ENCODE assay signal across 28 cellular contexts in the genomic region with DNA sequence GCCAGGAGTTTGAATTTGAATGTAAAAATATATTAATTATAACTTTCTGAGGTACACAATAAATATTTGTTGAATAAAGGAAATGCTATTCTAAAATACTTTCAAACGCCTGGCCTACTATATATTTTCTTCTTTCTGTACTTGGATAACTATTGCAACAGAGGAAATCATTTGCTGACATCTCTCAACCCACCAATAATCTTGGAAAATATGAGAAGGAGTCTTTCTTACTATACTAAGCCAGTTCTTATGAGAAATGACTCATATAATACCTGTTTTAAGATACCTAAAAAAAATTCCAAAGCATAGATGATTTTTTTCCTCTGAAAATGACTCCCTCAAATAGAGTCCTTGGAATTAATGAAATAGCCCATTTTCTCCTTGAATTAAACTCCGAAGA.
"Had no signal": no experiment of that assay in that cellular context is flagged by ENCODE, and none has a peak within 500 bp of the region (broad histone marks: within the 10 kb centered on the region; RNA-seq: fewer than 3 reads in every experiment).

No MANE protein-coding gene starts in this region.

- ATAC-seq: body of pancreas, Panc1, Right ventricle myocardium inferior had no signal

- H3K9me3 Mint-ChIP-seq: activated naive CD4-positive, alpha-beta T cell treated with anti-CD3 and anti-CD28 coated beads, Interleukin-2, amount 10 ng/mL, durations not matched to agents 7 days and 5 days; IgD-negative memory B cell had no signal

- DNase-seq: activated CD4-positive, alpha-beta T cell treated with anti-CD3 and anti-CD28 coated beads, Interleukin-2, amount 10 ng/mL, durations not matched to agents 24 days and 14 days; activated CD4-positive, alpha-beta T cell treated with anti-CD3 and anti-CD28 coated beads, Interleukin-2, amount 50 U/mL, for 48 hours; activated CD8-positive, alpha-beta memory T cell treated with anti-CD3 and anti-CD28 coated beads, Interleukin-2, amount 50 U/mL, for 48 hours; activated gamma-delta T cell; activated naive CD4-positive, alpha-beta T cell treated with anti-CD3 and anti-CD28 coated beads, Interleukin-2, amount 10 ng/mL, durations not matched to agents 7 days and 5 days; amniotic stem cell; body of pancreas; central memory CD4-positive, alpha-beta T cell; KG1; NCI-H1048; NCI-H1417; NCI-H1930; NCI-H2107; NCI-H2171 treated with DMSO at 0.1 percent for 48 hours; NCI-H345; NCI-H510A; NCI-H526 treated with DMSO at 0.1 percent for 48 hours; NCI-H82; NK-92 treated with Interleukin-12 subunit alpha and Interleukin-12 subunit beta, amount 100 ng/mL, for 24 hours; OCI-M1; RPMI8226; SK-N-SH; T-helper 1 cell had no signal

- H3K4me3 ChIP-seq: ascending aorta, body of pancreas, coronary artery had no signal

- H3K4me3 Mint-ChIP-seq: activated CD4-positive, alpha-beta T cell treated with anti-CD3 and anti-CD28 coated beads, Interleukin-2, amount 10 ng/mL, durations not matched to agents 24 days and 14 days; activated naive CD4-positive, alpha-beta T cell treated with anti-CD3 and anti-CD28 coated beads, Interleukin-2, amount 10 ng/mL, durations not matched to agents 7 days and 5 days; IgD-negative memory B cell had no signal

- H3K27me3 Mint-ChIP-seq: activated CD4-positive, alpha-beta T cell treated with anti-CD3 and anti-CD28 coated beads, Interleukin-2, amount 10 ng/mL, durations not matched to agents 24 days and 14 days; activated naive CD4-positive, alpha-beta T cell treated with anti-CD3 and anti-CD28 coated beads, Interleukin-2, amount 10 ng/mL, durations not matched to agents 7 days and 5 days; IgD-negative memory B cell had no signal
